In genomic region chr2:187875271-187875670, GRCh38 we compare ENCODE assay signal across 10 cellular contexts.
"Had no signal": no experiment of that assay in that cellular context is flagged by ENCODE, and none has a peak within 500 bp of the region (broad histone marks: within the 10 kb centered on the region; RNA-seq: fewer than 3 reads in every experiment).

No MANE protein-coding gene starts in this region.

- H3K27me3 Mint-ChIP-seq: activated naive CD8-positive, alpha-beta T cell; memory B cell had no signal

- H3K36me3 ChIP-seq: esophagus muscularis mucosa, left ventricle myocardium inferior, pancreas had no signal

- H3K27me3 ChIP-seq: esophagus muscularis mucosa, pancreas had no signal

- H3K9me3 Mint-ChIP-seq: memory B cell had no signal

- DNase-seq: activated CD4-positive, alpha-beta T cell treated with anti-CD3 and anti-CD28 coated beads, Interleukin-2, amount 50 U/mL, for 48 hours; activated gamma-delta T cell; activated T-cell treated with anti-CD3 and anti-CD28 coated beads, Interleukin-2, amount 50 U/mL, for 48 hours; anterior cingulate cortex; left ventricle myocardium inferior; pancreas had no signal

- H3K27ac Mint-ChIP-seq: activated naive CD8-positive, alpha-beta T cell; memory B cell had no signal

- H3K9me3 ChIP-seq: esophagus muscularis mucosa, left ventricle myocardium inferior, pancreas had no signal

- ATAC-seq: activated CD4-positive, CD25-positive, alpha-beta regulatory T cell treated with anti-CD3 and anti-CD28 coated beads, Interleukin-2, amount 50 U/mL, for 24 hours; pancreas had no signal

- H3K27ac ChIP-seq: esophagus muscularis mucosa, left ventricle myocardium inferior, pancreas had no signal

- H3K4me1 ChIP-seq: esophagus muscularis mucosa, left ventricle myocardium inferior, pancreas had no signal

- H3K4me3 Mint-ChIP-seq: activated naive CD8-positive, alpha-beta T cell; memory B cell had no signal

- H3K4me1 Mint-ChIP-seq: memory B cell had no signal

- H3K4me3 ChIP-seq: esophagus muscularis mucosa, left ventricle myocardium inferior, pancreas had no signal

- H3K36me3 Mint-ChIP-seq: activated naive CD8-positive, alpha-beta T cell; memory B cell had no signal
